ENCODE assay signal across 20 cellular contexts in genomic region chr6:169799474-169799926, GRCh38. TPM values are rescaled to one million over a fixed set of nuclear protein-coding genes. Genes with fewer than 3 reads are reported as not detected.
A peak's percentile ranks its signal among the peaks of the same experiment; 100 is the strongest.
DNase-seq lines count a peak whose midpoint lies in the region; ATAC-seq and TF ChIP-seq lines count a peak whose summit lies in the region.
"Had no signal": no experiment of that assay in that cellular context is flagged by ENCODE, and none has a peak within 500 bp of the region (broad histone marks: within the 10 kb centered on the region; RNA-seq: fewer than 3 reads in every experiment).

No MANE protein-coding gene starts in this region.

- CTCF ChIA-PET in RWPE1 (lab: Yijun Ruan, JAX): no interaction called here

- no peak overlapping the region for H3K4me3 ChIP-seq in hepatocyte
- H3K4me3 ChIP-seq: gastroesophageal sphincter, HAP-1 had no signal

- 61% methylated on average over 7 of the region's 7 CpGs for WGBS in hepatocyte (ENCODE audit: low lambda C conversion rate, missing lambda C conversion rate)

- peak overlapping the region; percentile 44 for H3K4me2 ChIP-seq in hepatocyte

- no peak for TF ChIP-seq CTCF in RWPE1 (conservative IDR thresholded peaks at IDR 0.05; ENCODE audit: low read depth)
- TF ChIP-seq CTCF in hepatocyte (IDR thresholded peaks at IDR 0.05; ENCODE audit: poor library complexity): no peak
- TF ChIP-seq CTCF in progenitor cell of endocrine pancreas (IDR thresholded peaks at IDR 0.05; ENCODE audit: unreplicated experiment): peak; percentile 25

- H3K9me3 Mint-ChIP-seq in progenitor cell of endocrine pancreas (ENCODE audit: low read depth): peaks cover 5% of the 10 kb centered on the region
- H3K9me3 Mint-ChIP-seq: activated CD4-positive, alpha-beta T cell treated with anti-CD3 and anti-CD28 coated beads, Interleukin-2, amount 10 ng/mL, durations not matched to agents 24 days and 14 days; immature natural killer cell; natural killer cell had no signal

- peaks cover 27% of the 10 kb centered on the region for H3K4me1 ChIP-seq in hepatocyte (ENCODE audit: insufficient read depth)
- H3K4me1 ChIP-seq: HAP-1 had no signal

- H3K9me2 ChIP-seq in hepatocyte (replicated peaks; ENCODE audit: insufficient read depth): no peaks in the 10 kb centered on the region

- H3K79me2 ChIP-seq in hepatocyte: peaks cover 8% of the 10 kb centered on the region

- H3K27ac ChIP-seq in RWPE1: peak overlapping the region; percentile 85; the same call in 1 of the 2 replicates
- H3K27ac ChIP-seq in hepatocyte: peak overlapping the region; percentile 93
- H3K27ac ChIP-seq: 22Rv1 had no signal

- H3K27me3 Mint-ChIP-seq in progenitor cell of endocrine pancreas: no peaks in the 10 kb centered on the region

- DNase-seq in DMS53 (lab: John Stamatoyannopoulos, UW) (peak; percentile 43), DMS53 treated with DMSO at 0.1 percent for 48 hours (lab: John Stamatoyannopoulos, UW; ENCODE audit: unreplicated experiment) (no peak), RWPE1 (ENCODE audit: low spot score) (no peak), hepatocyte (ENCODE audit: low spot score) (no peak), progenitor cell of endocrine pancreas (ENCODE audit: low spot score, unreplicated experiment) (no peak), NCI-H1694 treated with DMSO at 0.1 percent for 48 hours (lab: John Stamatoyannopoulos, UW) (no peak)
- no peak for DNase-seq in activated naive CD4-positive, alpha-beta T cell (lab: John Stamatoyannopoulos, UW)
- DNase-seq: activated CD4-positive, alpha-beta T cell treated with anti-CD3 and anti-CD28 coated beads, Interleukin-2, amount 10 ng/mL, durations not matched to agents 24 days and 14 days; activated naive CD4-positive, alpha-beta T cell treated with anti-CD3 and anti-CD28 coated beads, Interleukin-2, amount 50 U/mL, for 16 hours; DMS79; immature natural killer cell; KG1; mammary epithelial cell; natural killer cell; NCI-H226; stimulated activated naive CD8-positive, alpha-beta T cell treated with anti-CD3 and anti-CD28 coated beads, Interleukin-15, Interleukin-2, amounts not matched to agents 100 U/mL and 50 U/mL, for 24 hours had no signal

- H3K36me3 ChIP-seq in hepatocyte (replicated peaks; ENCODE audit: insufficient read depth, low read depth): no peaks in the 10 kb centered on the region
- H3K36me3 ChIP-seq: gastroesophageal sphincter, HAP-1 had no signal

- no peak overlapping the region for H2AFZ ChIP-seq in hepatocyte

- H3K4me1 Mint-ChIP-seq in progenitor cell of endocrine pancreas (ENCODE audit: low read depth): peaks cover 81% of the 10 kb centered on the region

- H3K9me3 ChIP-seq in hepatocyte (ENCODE audit: low read depth): no peaks in the 10 kb centered on the region
- H3K9me3 ChIP-seq: gastroesophageal sphincter, HAP-1 had no signal

- H3K36me3 Mint-ChIP-seq in progenitor cell of endocrine pancreas (ENCODE audit: insufficient read depth): peaks cover 10% of the 10 kb centered on the region
- H3K36me3 Mint-ChIP-seq: immature natural killer cell, natural killer cell had no signal

- no peak for ATAC-seq in HG03135 (IDR thresholded peaks at IDR 0.05; ENCODE audit: unreplicated experiment)
- ATAC-seq: natural killer cell; stimulated activated naive CD8-positive, alpha-beta T cell treated with anti-CD3 and anti-CD28 coated beads, Interleukin-15, Interleukin-2, amounts not matched to agents 100 U/mL and 50 U/mL, for 24 hours had no signal

- no peaks in the 10 kb centered on the region for H4K20me1 ChIP-seq in hepatocyte (ENCODE audit: insufficient read depth, poor library complexity, severe bottlenecking)

- no peaks in the 10 kb centered on the region for H3K27me3 ChIP-seq in hepatocyte

- POLR2A ChIA-PET in RWPE1 (lab: Yijun Ruan, JAX; ENCODE audit: low non-redundant PET): no interaction called here

- H3K27ac Mint-ChIP-seq in progenitor cell of endocrine pancreas: peak overlapping the region; percentile 99
- H3K27ac Mint-ChIP-seq: activated CD4-positive, alpha-beta T cell treated with anti-CD3 and anti-CD28 coated beads, Interleukin-2, amount 10 ng/mL, durations not matched to agents 24 days and 14 days; immature natural killer cell; natural killer cell had no signal

- H3K4me3 Mint-ChIP-seq in progenitor cell of endocrine pancreas (ENCODE audit: low read depth): peak overlapping the region; percentile 63
- H3K4me3 Mint-ChIP-seq: activated CD4-positive, alpha-beta T cell treated with anti-CD3 and anti-CD28 coated beads, Interleukin-2, amount 10 ng/mL, durations not matched to agents 24 days and 14 days; immature natural killer cell; natural killer cell had no signal

RNA-seq across cellular contexts. Expression of gene ERMARD, which starts 48.1 kb away (rescaled TPM):
- total RNA-seq in hepatocyte (16.9 and 27.4 TPM in 2 replicates), progenitor cell of endocrine pancreas (30.3 and 33.4 TPM in 2 replicates)
- polyA plus RNA-seq in hepatocyte: 22.7 and 25.5 TPM in 2 replicates

RNA-seq across cellular contexts. Expression of gene DYNLT2, which starts 48.1 kb away (rescaled TPM):
- 2.9 and 4.0 TPM in 2 replicates for total RNA-seq in hepatocyte
- 3.1 and 4.2 TPM in 2 replicates for polyA plus RNA-seq in hepatocyte
- total RNA-seq in progenitor cell of endocrine pancreas: 1.6 and 1.8 TPM in 2 replicates
